15 cellular contexts compared by ENCODE assay signal in genomic region chr5:31378136-31378535, GRCh38.
DNase-seq lines count a peak whose midpoint lies in the region; ATAC-seq and TF ChIP-seq lines count a peak whose summit lies in the region.
"Had no signal": no experiment of that assay in that cellular context is flagged by ENCODE, and none has a peak within 500 bp of the region (broad histone marks: within the 10 kb centered on the region; RNA-seq: fewer than 3 reads in every experiment).

No MANE protein-coding gene starts in this region.

- TF ChIP-seq CTCF in IMR-90 (conservative IDR thresholded peaks at IDR 0.05; ENCODE audit: low read depth, low read length), result no peak
- TF ChIP-seq CTCF in colonic mucosa (IDR thresholded peaks at IDR 0.05), result no peak

- H3K36me3 ChIP-seq in IMR-90 (ENCODE audit: control insufficient read depth, insufficient read depth, low read length), result no peaks in the 10 kb centered on the region
- no peaks in the 10 kb centered on the region for H3K36me3 ChIP-seq in colonic mucosa
- H3K36me3 ChIP-seq in mucosa of rectum (ENCODE audit: control insufficient read depth in 2 of 2, insufficient read depth in 2 of 2, low read length in 2 of 2), result no peaks in the 10 kb centered on the region
- H3K36me3 ChIP-seq: BLaER1 treated with 17β-estradiol and CSF1 and Interleukin-3, amounts not matched to agents 10 nM and 100 nM had no signal

- peak overlapping the region; percentile 23; the same call in 1 of the 2 replicates for H4K5ac ChIP-seq in IMR-90 (ENCODE audit: low read depth, low read length)

- no peak for TF ChIP-seq RAD21 in IMR-90 (IDR thresholded peaks at IDR 0.05; ENCODE audit: low read length)

- H3K56ac ChIP-seq in IMR-90 (ENCODE audit: extremely low read depth, insufficient read depth, low read length), result no peak overlapping the region

- no peak overlapping the region for H4K8ac ChIP-seq in IMR-90 (ENCODE audit: low read depth in 2 of 2, low read length in 2 of 2)

- H3K9me3 ChIP-seq in IMR-90 (ENCODE audit: control insufficient read depth, insufficient read depth, low read length) (no peaks in the 10 kb centered on the region), colonic mucosa (no peaks in the 10 kb centered on the region), mucosa of rectum (ENCODE audit: control insufficient read depth in 2 of 2, low read length in 2 of 2) (no peaks in the 10 kb centered on the region)
- H3K9me3 ChIP-seq: BLaER1 treated with 17β-estradiol and CSF1 and Interleukin-3, amounts not matched to agents 10 nM and 100 nM had no signal

- BruUV-seq in IMR-90 (replicated peaks; lab: Mats Ljungman, UMichigan), result no TSS peak

- no peak for ATAC-seq in IMR-90 (ENCODE audit: low read depth)
- no peak for ATAC-seq in HG03139 (IDR thresholded peaks at IDR 0.05; ENCODE audit: unreplicated experiment)
- no peak for ATAC-seq in Right ventricle myocardium superior (ENCODE audit: poor library complexity)
- ATAC-seq: CD8-positive, alpha-beta T cell; GM12878 had no signal

- no peak overlapping the region for H2BK20ac ChIP-seq in IMR-90 (ENCODE audit: low read depth, low read length)

- CTCF ChIA-PET in IMR-90 (lab: Yijun Ruan, JAX), result no interaction called here

- peak overlapping the region; percentile 43; the same call in 1 of the 2 replicates for H2AK5ac ChIP-seq in IMR-90 (ENCODE audit: low read depth, low read length)

- POLR2A ChIA-PET in IMR-90 (lab: Charles Lee; ENCODE audit: unreplicated experiment), result interaction anchor here (0.5 kb wide), 1 partner anchor 47 kb away, joined by 3 read pairs; no protein-coding TSS in a partner anchor

- H3K79me1 ChIP-seq in IMR-90 (ENCODE audit: low read depth in 1 of 2, low read length in 2 of 2), result no peaks in the 10 kb centered on the region

- DNase-seq in IMR-90 (no peak), colonic mucosa (no peak), amniotic stem cell (lab: John Stamatoyannopoulos, UW) (no peak), Right ventricle myocardium superior (no peak)
- DNase-seq: Calu3; CD8-positive, alpha-beta T cell; DMS53; DND-41; EL; HCEC 1CT; HFFc6 had no signal

- no peaks in the 10 kb centered on the region for H3K27me3 ChIP-seq in IMR-90 (ENCODE audit: control insufficient read depth, insufficient read depth, low read length)
- no peaks in the 10 kb centered on the region for H3K27me3 ChIP-seq in colonic mucosa
- H3K27me3 ChIP-seq in mucosa of rectum (ENCODE audit: control insufficient read depth in 2 of 2, insufficient read depth in 2 of 2, low read length in 2 of 2), result no peaks in the 10 kb centered on the region
- H3K27me3 ChIP-seq: BLaER1 treated with 17β-estradiol and CSF1 and Interleukin-3, amounts not matched to agents 10 nM and 100 nM had no signal

- H2AFZ ChIP-seq in IMR-90 (replicated peaks; ENCODE audit: low read length, poor library complexity), result peak overlapping the region; percentile 18

- intact Hi-C loops in IMR-90 (cut with micrococcal nuclease) (no loop called here), colonic mucosa (cut with DNase I) (no loop called here), Right ventricle myocardium superior (cut with DNase I) (no loop called here)

- peak overlapping the region; percentile 35; the same call in 1 of the 2 replicates for H3K18ac ChIP-seq in IMR-90 (ENCODE audit: low read depth, low read length)

- H3K27ac ChIP-seq in IMR-90 (ENCODE audit: insufficient read depth, low read length), result no peak overlapping the region
- H3K27ac ChIP-seq in colonic mucosa, result peak overlapping the region; percentile 50
- peak overlapping the region; percentile 38 to 40 for H3K27ac ChIP-seq in mucosa of rectum (ENCODE audit: low read depth in 2 of 2, low read length in 2 of 2)
- H3K27ac ChIP-seq: BLaER1 treated with 17β-estradiol and CSF1 and Interleukin-3, amounts not matched to agents 10 nM and 100 nM had no signal

- no peak overlapping the region for H4K91ac ChIP-seq in IMR-90 (ENCODE audit: insufficient read depth, low read depth, low read length)

- H3K4me2 ChIP-seq in IMR-90 (ENCODE audit: low read depth, low read length), result no peak overlapping the region
- H3K4me2 ChIP-seq: BLaER1 treated with 17β-estradiol and CSF1 and Interleukin-3, amounts not matched to agents 10 nM and 100 nM had no signal

- H2BK15ac ChIP-seq in IMR-90 (ENCODE audit: low read depth, low read length), result 0 out of 3 replicates have a peak overlapping the region, but pooled peaks have one; percentile 41

- H3K4me1 ChIP-seq in IMR-90 (ENCODE audit: control insufficient read depth, insufficient read depth, low read length), result peaks cover 2% of the 10 kb centered on the region
- H3K4me1 ChIP-seq in colonic mucosa, result no peaks in the 10 kb centered on the region
- peaks cover 5 to 9% of the 10 kb centered on the region in 2 donors for H3K4me1 ChIP-seq in mucosa of rectum (ENCODE audit: control insufficient read depth in 2 of 2, insufficient read depth in 2 of 2, low read length in 2 of 2)

- H4K20me1 ChIP-seq in IMR-90 (ENCODE audit: insufficient read depth, low read length), result no peaks in the 10 kb centered on the region
- H4K20me1 ChIP-seq: BLaER1 treated with 17β-estradiol and CSF1 and Interleukin-3, amounts not matched to agents 10 nM and 100 nM had no signal

- dilution Hi-C loops in IMR-90 (cut with HindIII; ENCODE audit: low sequenced_read_pairs, unreplicated experiment), result no loop called here

- peaks cover 3% of the 10 kb centered on the region; the same call in 1 of the 2 replicates for H3K9me1 ChIP-seq in IMR-90 (ENCODE audit: insufficient read depth, low read length)

- H3K23ac ChIP-seq in IMR-90 (ENCODE audit: low read depth, low read length), result no peak overlapping the region

- no peak overlapping the region for H2BK5ac ChIP-seq in IMR-90 (ENCODE audit: low read depth, low read length, poor library complexity, severe bottlenecking)

- in situ Hi-C loops in IMR-90 (cut with MboI; ENCODE audit: low sequenced_read_pairs), result no loop called here

- H2AK9ac ChIP-seq in IMR-90 (replicated peaks; ENCODE audit: low read depth, low read length, poor library complexity), result no peak overlapping the region

- H3K9ac ChIP-seq in IMR-90 (ENCODE audit: low read depth, low read length) (no peak overlapping the region), colonic mucosa (ENCODE audit: low read depth in 2 of 2, low read length in 2 of 2) (no peak overlapping the region), mucosa of rectum (ENCODE audit: low read depth in 1 of 2, low read length in 2 of 2) (no peak overlapping the region)
- H3K9ac ChIP-seq: BLaER1 treated with 17β-estradiol and CSF1 and Interleukin-3, amounts not matched to agents 10 nM and 100 nM had no signal

- peak overlapping the region; percentile 47; the same call in 1 of the 2 replicates for H3K4ac ChIP-seq in IMR-90 (ENCODE audit: low read depth, low read length)

- no peak overlapping the region for H3K14ac ChIP-seq in IMR-90 (replicated peaks; ENCODE audit: low read depth, low read length)

- no peak overlapping the region for H3K4me3 ChIP-seq in IMR-90 (ENCODE audit: insufficient read depth, low read depth, low read length)
- no peak overlapping the region for H3K4me3 ChIP-seq in colonic mucosa
- peak overlapping the region; percentile 15 to 59 for H3K4me3 ChIP-seq in mucosa of rectum (ENCODE audit: low read length in 2 of 2)
- H3K4me3 ChIP-seq: BLaER1 treated with 17β-estradiol and CSF1 and Interleukin-3, amounts not matched to agents 10 nM and 100 nM; GM12878 had no signal

- TF ChIP-seq POLR2A in IMR-90 (IDR thresholded peaks at IDR 0.05; ENCODE audit: low read depth, low read length), result no peak

- 0 out of 2 replicates have a peak overlapping the region, but pooled peaks have one; percentile 28 for H2BK120ac ChIP-seq in IMR-90 (ENCODE audit: low read depth, low read length)

TF ChIP-seq in IMR-90, 13 proteins besides CTCF, POLR2A, EP300 and RAD21:
- TF ChIP-seq ELK1 (IDR thresholded peaks at IDR 0.05; ENCODE audit: borderline replicate concordance, low read depth, low read length) (no peak), MAZ (IDR thresholded peaks at IDR 0.05; ENCODE audit: borderline replicate concordance, low read depth, low read length) (no peak), RCOR1 (IDR thresholded peaks at IDR 0.05; ENCODE audit: insufficient replicate concordance, low read length) (no peak), MAFK (IDR thresholded peaks at IDR 0.05; ENCODE audit: low read depth, low read length) (no peak)
TF ChIP-seq in IMR-90: peak in this region for 0.

Comparison
In these comparisons a context has a peak if more than half of its experiments do, and no peak if none do; other contexts are left out.
1. H3K4me3 ChIP-seq: peak in mucosa of rectum (2 of 2); none in IMR-90 (single experiment) and colonic mucosa (single experiment).